16 cellular contexts compared by ENCODE assay signal in the genomic region with DNA sequence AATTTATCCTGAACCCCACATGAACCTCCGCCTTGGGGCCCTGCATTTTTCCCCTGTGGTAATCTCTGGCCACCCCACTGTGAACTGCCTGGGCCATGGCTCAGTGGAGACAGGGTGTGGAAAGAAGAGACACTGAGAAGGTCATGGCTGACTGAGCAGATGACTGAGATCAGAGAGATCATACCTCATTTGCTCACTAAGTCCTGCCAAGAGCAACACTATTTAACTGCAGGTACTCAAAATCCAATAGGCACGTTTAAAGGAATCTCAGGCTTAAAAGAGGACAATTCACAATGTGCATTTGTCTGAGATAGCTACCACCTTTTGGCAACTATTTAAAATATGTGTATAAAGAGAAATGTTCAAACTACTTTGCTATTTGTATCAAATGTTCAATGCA.
DNase-seq lines count a peak whose midpoint lies in the region; ATAC-seq and TF ChIP-seq lines count a peak whose summit lies in the region.
"Had no signal": no experiment of that assay in that cellular context is flagged by ENCODE, and none has a peak within 500 bp of the region (broad histone marks: within the 10 kb centered on the region; RNA-seq: fewer than 3 reads in every experiment).

No MANE protein-coding gene starts in this region.

- no peak overlapping the region for H3K4me3 ChIP-seq in OCI-LY1 (ENCODE audit: low read depth, low read length, poor library complexity, severe bottlenecking)
- H3K4me3 ChIP-seq in right cardiac atrium (ENCODE audit: low read length) = no peak overlapping the region
- no peak overlapping the region for H3K4me3 ChIP-seq in heart right ventricle
- no peak overlapping the region for H3K4me3 ChIP-seq in spleen
- H3K4me3 ChIP-seq: thyroid gland had no signal

- H3K4me1 ChIP-seq in OCI-LY1 (ENCODE audit: insufficient read depth, low read length, severe bottlenecking) (peaks cover 43% of the 10 kb centered on the region), right cardiac atrium (ENCODE audit: control insufficient read depth, insufficient read depth, low read length) (no peaks in the 10 kb centered on the region), heart right ventricle (no peaks in the 10 kb centered on the region), spleen (no peaks in the 10 kb centered on the region)

- no peak for TF ChIP-seq CTCF in OCI-LY1 (IDR thresholded peaks at IDR 0.05; ENCODE audit: low read length)
- TF ChIP-seq CTCF in heart right ventricle (IDR thresholded peaks at IDR 0.05) = no peak
- no peak for TF ChIP-seq CTCF in spleen (IDR thresholded peaks at IDR 0.05 in 8 of 11, conservative IDR thresholded peaks at IDR 0.05 in 3 of 11)

- H3K27me3 ChIP-seq in OCI-LY1 (ENCODE audit: insufficient read depth, low read length) (no peaks in the 10 kb centered on the region), right cardiac atrium (ENCODE audit: control insufficient read depth, insufficient read depth) (no peaks in the 10 kb centered on the region), heart right ventricle (no peaks in the 10 kb centered on the region), spleen (replicated peaks in 1 of 7) (no peaks in the 10 kb centered on the region)
- H3K27me3 ChIP-seq: thyroid gland had no signal

- H3F3A ChIP-seq in OCI-LY1 (ENCODE audit: insufficient read depth, low read length) = no peaks in the 10 kb centered on the region

- 0 out of 2 replicates have a peak, but pooled peaks cover 4% of the 10 kb centered on the region for H3K36me3 ChIP-seq in OCI-LY1 (ENCODE audit: insufficient read depth, low read length)
- H3K36me3 ChIP-seq in heart right ventricle = no peaks in the 10 kb centered on the region
- no peaks in the 10 kb centered on the region for H3K36me3 ChIP-seq in spleen
- H3K36me3 ChIP-seq: thyroid gland had no signal

- ATAC-seq in GM21825 (IDR thresholded peaks at IDR 0.05; ENCODE audit: unreplicated experiment) (peak; percentile 50), sciatic nerve (peak; percentile 86), right cardiac atrium (no peak), heart right ventricle (no peak)
- ATAC-seq: natural killer cell treated with Interleukin-12 subunit alpha and Interleukin-12 subunit beta and Interleukin-15 and Interleukin-18, amount 100 ng/mL, for 72 hours; WTC11 had no signal

- H3K9ac ChIP-seq in OCI-LY1 (ENCODE audit: low read length) = peak overlapping the region; percentile 19; the same call in 1 of the 2 replicates

- intact Hi-C loops in sciatic nerve (cut with DNase I) (no loop called here), right cardiac atrium (cut with DNase I) (no loop called here), heart right ventricle (cut with DNase I) (no loop called here), spleen (cut with DNase I; ENCODE audit: low total_unique reads) (no loop called here)

- H3K4me2 ChIP-seq in OCI-LY1 (ENCODE audit: low read length) = peak overlapping the region; percentile 34; the same call in 1 of the 2 replicates

- TF ChIP-seq POLR2A in spleen (IDR thresholded peaks at IDR 0.05) = no peak

- DNase-seq in DMS53 (lab: John Stamatoyannopoulos, UW) (peak; percentile 5), DMS53 treated with DMSO at 0.1 percent for 48 hours (lab: John Stamatoyannopoulos, UW; ENCODE audit: unreplicated experiment) (no peak), sciatic nerve (ENCODE audit: low spot score) (no peak), right cardiac atrium (no peak), heart right ventricle (no peak), spleen (no peak)
- DNase-seq: activated T-cell treated with anti-CD3 and anti-CD28 coated beads for 4 hours; CD8-positive, alpha-beta memory T cell; effector CD4-positive, alpha-beta T cell; foreskin melanocyte had no signal

- 87% methylated on average over 2 of the region's 2 CpGs for WGBS in right cardiac atrium
- WGBS in heart right ventricle, 2 donors = 82 to 88% methylated on average over 2 of the region's 2 CpGs
- WGBS in spleen, 5 donors = 84 to 94% (median 89%) methylated on average over 2 of the region's 2 CpGs

- H3K9me2 ChIP-seq in OCI-LY1 (ENCODE audit: low read depth, low read length) = no peaks in the 10 kb centered on the region

- H2AFZ ChIP-seq in OCI-LY1 (ENCODE audit: low read length) = no peak overlapping the region

- peak overlapping the region; percentile 83 for H3K27ac ChIP-seq in OCI-LY1 (ENCODE audit: low read depth, low read length, poor library complexity, severe bottlenecking)
- H3K27ac ChIP-seq in right cardiac atrium (ENCODE audit: low read length) = no peak overlapping the region
- H3K27ac ChIP-seq in heart right ventricle = no peak overlapping the region
- H3K27ac ChIP-seq in spleen = no peak overlapping the region
- H3K27ac ChIP-seq: 22Rv1, thyroid gland had no signal

- H3K79me2 ChIP-seq in OCI-LY1 (ENCODE audit: insufficient read depth, low read length) = no peaks in the 10 kb centered on the region

- H4K20me1 ChIP-seq in OCI-LY1 (ENCODE audit: insufficient read depth, low read length) = no peaks in the 10 kb centered on the region

- H3K9me3 ChIP-seq in OCI-LY1 (ENCODE audit: low read length) (0 out of 2 replicates have a peak, but pooled peaks cover 11% of the 10 kb centered on the region), right cardiac atrium (ENCODE audit: control insufficient read depth, low read length) (no peaks in the 10 kb centered on the region), heart right ventricle (peaks cover 0 to 9% (median 0%) of the 10 kb centered on the region in 11 donors), spleen (peaks cover 0 to 8% (median 0%) of the 10 kb centered on the region in 8 donors)
- H3K9me3 ChIP-seq: thyroid gland had no signal

Comparison
In these comparisons a context has a peak if more than half of its experiments do, and no peak if none do; other contexts are left out.
1. ATAC-seq: peak in GM21825 (single experiment) and sciatic nerve (single experiment); none in right cardiac atrium (0 of 2) and heart right ventricle (0 of 8).